8 cellular contexts compared by ENCODE assay signal in the genomic region with DNA sequence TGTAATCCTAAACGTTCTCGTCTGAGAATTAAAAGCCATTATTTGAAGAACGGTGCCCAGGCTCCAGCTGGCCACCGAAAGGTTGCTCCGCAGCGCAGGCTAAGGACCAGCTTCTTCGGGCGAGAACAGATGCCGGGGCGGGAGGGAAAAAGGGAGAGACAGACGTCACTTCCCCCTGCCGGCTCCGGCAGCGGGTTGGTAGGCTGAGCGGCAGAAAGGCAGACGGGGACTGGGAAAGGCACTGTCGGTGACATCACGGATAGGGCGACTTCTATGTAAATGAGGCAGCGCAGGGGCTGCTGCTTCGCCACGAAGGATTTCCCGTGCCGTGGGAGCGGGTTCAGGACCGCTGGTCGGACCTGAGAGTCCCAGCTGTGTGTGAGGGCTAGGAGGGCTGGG.
A peak's percentile ranks its signal among the peaks of the same experiment; 100 is the strongest.
DNase-seq lines count a peak whose midpoint lies in the region; ATAC-seq and TF ChIP-seq lines count a peak whose summit lies in the region.
"Not testable (repeated sequence)": the region's sequence is repeated elsewhere in the genome, so short reads cannot be mapped to it uniquely, and the experiment has no call there.

No MANE protein-coding gene starts in this region.

- not testable (repeated sequence) for H3K36me3 ChIP-seq in left lung

- intact Hi-C loops in activated CD4-positive, alpha-beta memory T cell treated with anti-CD3 and anti-CD28 coated beads for 36 hours (cut with micrococcal nuclease); left lung (cut with DNase I): not testable (repeated sequence)

- H3K27ac Mint-ChIP-seq in activated CD4-positive, alpha-beta memory T cell treated with anti-CD3 and anti-CD28 coated beads for 36 hours = peak overlapping the region; percentile 94

- H3K27ac ChIP-seq in coronary artery (peak overlapping the region; percentile 88 to 93), left lung (peak overlapping the region; percentile 33 to 87)

- H3K4me3 Mint-ChIP-seq in activated CD4-positive, alpha-beta memory T cell treated with anti-CD3 and anti-CD28 coated beads for 36 hours = peak overlapping the region; percentile 78

- in situ Hi-C loops in ACHN (cut with HindIII; ENCODE audit: low pct_ligation_motif_present, low pct_unique_long_range_greater_than_20kb, low sequenced_read_pairs) = not testable (repeated sequence)

- H3K36me3 Mint-ChIP-seq in activated CD4-positive, alpha-beta memory T cell treated with anti-CD3 and anti-CD28 coated beads for 36 hours = not testable (repeated sequence)

- DNase-seq in ACHN (peak; percentile 77), HT-29 (ENCODE audit: low spot score) (peak; percentile 63), NOMO-1 (lab: John Stamatoyannopoulos, UW; ENCODE audit: unreplicated experiment in 2 of 2) (peak; percentile 48 to 50), coronary artery (ENCODE audit: low spot score) (peak; percentile 89), left lung (peak; percentile 92 to 94)
- DNase-seq in activated CD4-positive, alpha-beta memory T cell treated with anti-CD3 and anti-CD28 coated beads for 36 hours = peak; percentile 92
- DNase-seq in stimulated activated CD4-positive, alpha-beta T cell treated with anti-CD3 and anti-CD28 coated beads, Interleukin-15, amount 100 ng/mL, for 24 hours = peak; percentile 86

- H3K4me1 Mint-ChIP-seq in activated CD4-positive, alpha-beta memory T cell treated with anti-CD3 and anti-CD28 coated beads for 36 hours (ENCODE audit: low read depth) = peaks cover 19% of the 10 kb centered on the region

- ATAC-seq in GM19395 (IDR thresholded peaks at IDR 0.05; ENCODE audit: unreplicated experiment) = peak; percentile 45
- peak; percentile 83 for ATAC-seq in left lung

- not testable (repeated sequence) for H3K27me3 ChIP-seq in left lung

- H3K9me3 ChIP-seq in left lung = not testable (repeated sequence)

- H3K4me3 ChIP-seq in coronary artery = peak overlapping the region; percentile 55
- peak overlapping the region in 1 of 2 donors; percentile 34 for H3K4me3 ChIP-seq in left lung

- H3K4me1 ChIP-seq in left lung = not testable (repeated sequence)

- H3K27me3 Mint-ChIP-seq in activated CD4-positive, alpha-beta memory T cell treated with anti-CD3 and anti-CD28 coated beads for 36 hours = not testable (repeated sequence)

- CTCF ChIA-PET in activated CD4-positive, alpha-beta memory T cell treated with anti-CD3 and anti-CD28 coated beads for 36 hours (lab: Charles Lee) = not testable (repeated sequence)

- TF ChIP-seq CTCF in coronary artery (IDR thresholded peaks at IDR 0.05); left lung (IDR thresholded peaks at IDR 0.05): not testable (repeated sequence)

- H3K9me3 Mint-ChIP-seq in activated CD4-positive, alpha-beta memory T cell treated with anti-CD3 and anti-CD28 coated beads for 36 hours = not testable (repeated sequence)

- POLR2A ChIA-PET in activated CD4-positive, alpha-beta memory T cell treated with anti-CD3 and anti-CD28 coated beads for 36 hours (lab: Charles Lee) = interaction anchor here (0.9 to 1.8 kb wide), 6 partner anchors 11 to 1958 kb away, joined by 3 to 32 read pairs (median 3); no protein-coding TSS in a partner anchor
